1 cellular context compared by ENCODE assay signal in genomic region chr9:94861589-94862241, GRCh38.
TF ChIP-seq lines count a peak whose summit lies in the region.

No MANE protein-coding gene starts in this region.

TF ChIP-seq in GM12878, 131 proteins besides CTCF, POLR2A, EP300 and RAD21 (continued from another document):
- TF ChIP-seq E2F4 (IDR thresholded peaks at IDR 0.05; ENCODE audit: low read depth, low read length) (no peak), SMC3 (IDR thresholded peaks at IDR 0.05; ENCODE audit: borderline replicate concordance, low read length) (no peak), PKNOX1 (IDR thresholded peaks at IDR 0.05) (no peak)
